14 cellular contexts compared by ENCODE assay signal in genomic region chr7:70812511-70812910, GRCh38.
A peak's percentile ranks its signal among the peaks of the same experiment; 100 is the strongest.
DNase-seq lines count a peak whose midpoint lies in the region; ATAC-seq and TF ChIP-seq lines count a peak whose summit lies in the region.
"Had no signal": no experiment of that assay in that cellular context is flagged by ENCODE, and none has a peak within 500 bp of the region (broad histone marks: within the 10 kb centered on the region; RNA-seq: fewer than 3 reads in every experiment).

No MANE protein-coding gene starts in this region.

- H3K36me3 ChIP-seq in A673 (ENCODE audit: insufficient read depth, low read length, poor library complexity, severe bottlenecking) (no peaks in the 10 kb centered on the region), SK-N-MC (ENCODE audit: insufficient read depth, low read length) (no peaks in the 10 kb centered on the region), body of pancreas (replicated peaks in 1 of 2; ENCODE audit: insufficient read depth in 1 of 2, low read depth in 2 of 2) (no peaks in the 10 kb centered on the region)

- in situ Hi-C loops in GM13976 (cut with MboI; ENCODE audit: low sequenced_read_pairs, unreplicated experiment): no loop called here

- no peaks in the 10 kb centered on the region for H3K9me3 ChIP-seq in A673 (ENCODE audit: low read depth, low read length, poor library complexity, severe bottlenecking)
- H3K9me3 ChIP-seq in SK-N-MC (ENCODE audit: low read depth, low read length): no peaks in the 10 kb centered on the region; the same call in 1 of the 2 replicates
- no peaks in the 10 kb centered on the region for H3K9me3 ChIP-seq in body of pancreas

- peak; percentile 40; the same call in 1 of the 2 replicates for TF ChIP-seq CTCF in A673 (conservative IDR thresholded peaks at IDR 0.05; ENCODE audit: low read depth, low read length)
- peak; percentile 3 for TF ChIP-seq CTCF in GM13976 (IDR thresholded peaks at IDR 0.05; ENCODE audit: borderline replicate concordance, control extremely low read depth, extremely low read depth, insufficient read depth, missing control alignments)
- TF ChIP-seq CTCF in foreskin keratinocyte (conservative IDR thresholded peaks at IDR 0.05): peak; percentile 46
- TF ChIP-seq CTCF in lower leg skin (IDR thresholded peaks at IDR 0.05): no peak
- no peak for TF ChIP-seq CTCF in body of pancreas (IDR thresholded peaks at IDR 0.05)

- H3K27me3 ChIP-seq in A673 (replicated peaks; ENCODE audit: insufficient read depth, low read depth, low read length, poor library complexity) (peaks cover 17% of the 10 kb centered on the region), foreskin keratinocyte (peaks cover 5% of the 10 kb centered on the region), body of pancreas (no peaks in the 10 kb centered on the region)

- no peak overlapping the region for H3K4me3 ChIP-seq in A673 (ENCODE audit: low read depth, low read length, poor library complexity, severe bottlenecking)
- H3K4me3 ChIP-seq in SK-N-MC: no peak overlapping the region
- H3K4me3 ChIP-seq in lower leg skin (ENCODE audit: low read depth, poor library complexity, severe bottlenecking): no peak overlapping the region
- no peak overlapping the region for H3K4me3 ChIP-seq in body of pancreas

- TF ChIP-seq POLR2A in lower leg skin (IDR thresholded peaks at IDR 0.05): no peak
- no peak for TF ChIP-seq POLR2A in body of pancreas (IDR thresholded peaks at IDR 0.05)

- intact Hi-C loops in A673 (cut with micrococcal nuclease; ENCODE audit: unreplicated experiment) (no loop called here), lower leg skin (cut with DNase I; ENCODE audit: low total_unique reads) (no loop called here), body of pancreas (cut with DNase I) (no loop called here)

- POLR2A ChIA-PET in A673 (lab: Charles Lee; ENCODE audit: low non-redundant PET): no interaction called here

- no TSS peak for BruUV-seq in A673 (replicated peaks; lab: Mats Ljungman, UMichigan)

- H3K27ac ChIP-seq in A673 (ENCODE audit: low read depth, low read length, poor library complexity, severe bottlenecking): no peak overlapping the region
- no peak overlapping the region for H3K27ac ChIP-seq in SK-N-MC
- H3K27ac ChIP-seq in foreskin keratinocyte: no peak overlapping the region
- no peak overlapping the region for H3K27ac ChIP-seq in body of pancreas

- H3K9ac ChIP-seq in SK-N-MC (ENCODE audit: insufficient read length): no peak overlapping the region

- H3K4me1 ChIP-seq in A673 (ENCODE audit: insufficient read depth, low read length, poor library complexity, severe bottlenecking) (no peaks in the 10 kb centered on the region), foreskin keratinocyte (no peaks in the 10 kb centered on the region), body of pancreas (no peaks in the 10 kb centered on the region)

- DNase-seq in A673 (ENCODE audit: low spot score) (peak; percentile 7), GM13976 (ENCODE audit: low spot score) (no peak), SK-N-MC (ENCODE audit: low read depth, low spot score) (peak; percentile 53), foreskin keratinocyte (no peak), lower leg skin (ENCODE audit: low spot score in 2 of 2) (no peak), body of pancreas (no peak)
- no peak for DNase-seq in stimulated activated CD4-positive, alpha-beta T cell treated with anti-CD3 and anti-CD28 coated beads, Interleukin-2, amount 100 ng/mL, for 48 hours
- DNase-seq: ACHN; activated T-cell treated with anti-CD3 and anti-CD28 coated beads, Interleukin-2, amount 50 U/mL, for 72 hours; amniotic stem cell; NCI-H1105; stimulated activated CD4-positive, alpha-beta T cell treated with anti-CD3 and anti-CD28 coated beads, Interleukin-12 subunit alpha, Interleukin-12 subunit beta, amount 100 ng/mL, for 4 hours; T1000 had no signal

- WGBS in lower leg skin, 2 donors: 32 to 42% methylated on average over 3 of the region's 3 CpGs
- 23 to 27% methylated on average over 3 of the region's 3 CpGs for WGBS in body of pancreas, 2 donors

- ATAC-seq in foreskin keratinocyte: no peak
- ATAC-seq in body of pancreas: no peak
- ATAC-seq in HG02623 (IDR thresholded peaks at IDR 0.05; ENCODE audit: unreplicated experiment): no peak
- ATAC-seq: activated T-cell treated with anti-CD3 and anti-CD28 coated beads, Interleukin-2, amount 50 U/mL, for 72 hours had no signal

- CTCF ChIA-PET in A673 (lab: Charles Lee): no interaction called here

Comparison
In these comparisons a context has a peak if more than half of its experiments do, and no peak if none do; other contexts are left out.
1. DNase-seq: peak in A673 (single experiment) and SK-N-MC (single experiment); none in GM13976 (single experiment), foreskin keratinocyte (0 of 2), lower leg skin (0 of 2), body of pancreas (0 of 4) and stimulated activated CD4-positive, alpha-beta T cell treated with anti-CD3 and anti-CD28 coated beads, Interleukin-2, amount 100 ng/mL, for 48 hours (0 of 2).
2. CTCF ChIP-seq: peak in A673 (single experiment), GM13976 (single experiment) and foreskin keratinocyte (single experiment); none in lower leg skin (0 of 3) and body of pancreas (0 of 7).